Comparison of ENCODE assay signal across 13 cellular contexts in the genomic region with DNA sequence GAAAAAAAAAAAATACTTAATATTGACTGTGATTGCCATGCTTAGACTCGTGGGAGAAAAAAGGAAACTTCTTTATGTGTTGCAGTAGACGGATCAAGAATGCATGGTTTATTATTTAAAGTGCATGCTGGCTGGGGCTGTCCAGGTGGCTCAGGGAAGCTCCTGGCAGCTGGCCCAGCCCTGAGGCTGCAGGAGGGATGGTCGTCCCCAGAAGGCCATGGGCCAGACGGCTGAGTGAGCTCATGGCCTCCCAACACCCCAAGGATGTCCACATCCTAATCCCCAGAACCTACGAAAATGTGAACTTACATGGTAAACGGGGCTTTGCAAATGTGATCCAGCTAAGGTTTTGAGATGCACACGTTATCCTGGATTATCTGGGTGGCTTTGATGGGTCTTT.
"Had no signal": no experiment of that assay in that cellular context is flagged by ENCODE, and none has a peak within 500 bp of the region (broad histone marks: within the 10 kb centered on the region; RNA-seq: fewer than 3 reads in every experiment).

No MANE protein-coding gene starts in this region.

- H3K36me3 ChIP-seq: ovary had no signal

- H3K9me3 ChIP-seq: gastrocnemius medialis, ovary had no signal

- H3K4me3 ChIP-seq: gastrocnemius medialis, mucosa of descending colon, ovary had no signal

- DNase-seq: activated B cell treated with CpG ODN at 0.5 μM for 24 hours; activated CD4-positive, alpha-beta memory T cell treated with anti-CD3 and anti-CD28 coated beads for 36 hours; activated CD4-positive, alpha-beta T cell treated with anti-CD3 and anti-CD28 coated beads for 4 hours; cerebellar nuclear complex; effector CD4-positive, alpha-beta T cell; immature natural killer cell; kidney glomerular epithelial cell; left ventricle myocardium superior; mucosa of descending colon; naive B cell; stimulated activated naive B cell treated with anti-CD40 and anti-IgM and Interleukin-4, amounts not matched to agents 10 μg/mL and 1 μg/mL and 100 μg/mL, for 72 hours had no signal

- H3K27me3 ChIP-seq: gastrocnemius medialis, ovary had no signal
